28 cellular contexts compared by ENCODE assay signal in the genomic region with DNA sequence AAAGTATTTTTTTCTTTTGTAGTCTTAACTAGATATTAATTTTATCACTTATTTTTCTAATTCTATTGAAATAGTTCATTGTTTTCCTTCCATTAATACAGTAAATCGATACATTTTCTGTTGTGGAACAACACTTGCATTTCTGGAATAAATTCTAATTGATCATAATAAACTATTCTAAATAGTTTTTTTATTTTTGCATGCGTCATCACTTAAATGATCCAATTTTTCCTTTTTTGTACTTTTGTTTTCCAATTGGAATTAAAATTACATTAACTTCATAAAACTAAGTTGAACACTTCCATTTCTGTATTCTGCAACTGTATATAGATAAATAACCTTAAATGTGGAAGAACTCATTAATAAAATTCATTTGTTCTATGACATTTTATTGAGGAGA.
"Had no signal": no experiment of that assay in that cellular context is flagged by ENCODE, and none has a peak within 500 bp of the region (broad histone marks: within the 10 kb centered on the region; RNA-seq: fewer than 3 reads in every experiment).

No MANE protein-coding gene starts in this region.

- FAIRE-seq: astrocyte, endothelial cell of umbilical vein had no signal

- H3K4me1 ChIP-seq: colonic mucosa, esophagus squamous epithelium, gastroesophageal sphincter, heart right ventricle had no signal

- H3K9me3 ChIP-seq: colonic mucosa, gastroesophageal sphincter had no signal

- H3K36me3 ChIP-seq: brain microvascular endothelial cell, colonic mucosa, esophagus squamous epithelium, gastroesophageal sphincter, heart right ventricle had no signal

- H3K4me3 Mint-ChIP-seq: activated B cell treated with CpG ODN at 0.5 μM for 24 hours; activated CD8-positive, alpha-beta T cell treated with anti-CD3 and anti-CD28 coated beads for 36 hours; activated naive CD8-positive, alpha-beta T cell; activated T-cell treated with anti-CD3 and anti-CD28 coated beads, Interleukin-2, amount 50 U/mL, for 4 hours; activated T-helper 17 cell treated with anti-CD3 and anti-CD28 coated beads, Interleukin-2, amount 50 U/mL, for 72 hours had no signal

- H3K27ac ChIP-seq: brain microvascular endothelial cell, colonic mucosa, epithelial cell of prostate, esophagus squamous epithelium, gastroesophageal sphincter, heart right ventricle, VCaP had no signal

- H3K27ac Mint-ChIP-seq: activated B cell treated with CpG ODN at 0.5 μM for 24 hours; activated CD8-positive, alpha-beta T cell treated with anti-CD3 and anti-CD28 coated beads for 36 hours; activated naive CD8-positive, alpha-beta T cell; activated T-helper 17 cell treated with anti-CD3 and anti-CD28 coated beads, Interleukin-2, amount 50 U/mL, for 72 hours had no signal

- H3K27me3 ChIP-seq: brain microvascular endothelial cell, colonic mucosa, esophagus squamous epithelium, gastroesophageal sphincter, heart right ventricle had no signal

- H3K4me3 ChIP-seq: colonic mucosa, esophagus squamous epithelium, gastroesophageal sphincter, heart right ventricle had no signal

- H3K27me3 Mint-ChIP-seq: activated B cell treated with CpG ODN at 0.5 μM for 24 hours; activated T-helper 17 cell treated with anti-CD3 and anti-CD28 coated beads, Interleukin-2, amount 50 U/mL, for 72 hours had no signal

- H3K4me1 Mint-ChIP-seq: activated B cell treated with CpG ODN at 0.5 μM for 24 hours; activated T-helper 17 cell treated with anti-CD3 and anti-CD28 coated beads, Interleukin-2, amount 50 U/mL, for 72 hours had no signal

- DNase-seq: activated B cell treated with CpG ODN at 0.5 μM for 24 hours; activated CD4-positive, alpha-beta T cell treated with anti-CD3 and anti-CD28 coated beads for 48 hours; activated CD4-positive, alpha-beta T cell treated with anti-CD3 and anti-CD28 coated beads, Interleukin-2, amount 50 U/mL, for 1 hour; activated CD4-positive, alpha-beta T cell treated with anti-CD3 and anti-CD28 coated beads, Interleukin-2, amount 50 U/mL, for 48 hours; activated CD8-positive, alpha-beta memory T cell treated with anti-CD3 and anti-CD28 coated beads for 24 hours; activated CD8-positive, alpha-beta T cell treated with anti-CD3 and anti-CD28 coated beads for 36 hours; activated effector memory CD4-positive, alpha-beta T cell treated with Interleukin-2 at 50 U/mL for 16 hours; activated gamma-delta T cell treated with Interleukin-2 at 50 U/mL for 16 hours; activated naive CD4-positive, alpha-beta T cell treated with anti-CD3 and anti-CD28 coated beads, Interleukin-2, amount 50 U/mL, for 16 hours; activated naive CD4-positive, alpha-beta T cell treated with Interleukin-2 at 50 U/mL for 16 hours; activated T-cell treated with anti-CD3 and anti-CD28 coated beads, Interleukin-2, amount 50 U/mL, for 4 hours; amniotic stem cell; anterior cingulate cortex; brain microvascular endothelial cell; caudate nucleus; colonic mucosa; effector CD8-positive, alpha-beta T cell; esophagus squamous epithelium; foreskin melanocyte; heart right ventricle; T-helper 2 cell had no signal
